Comparison of ENCODE assay signal across 8 cellular contexts in the genomic region with DNA sequence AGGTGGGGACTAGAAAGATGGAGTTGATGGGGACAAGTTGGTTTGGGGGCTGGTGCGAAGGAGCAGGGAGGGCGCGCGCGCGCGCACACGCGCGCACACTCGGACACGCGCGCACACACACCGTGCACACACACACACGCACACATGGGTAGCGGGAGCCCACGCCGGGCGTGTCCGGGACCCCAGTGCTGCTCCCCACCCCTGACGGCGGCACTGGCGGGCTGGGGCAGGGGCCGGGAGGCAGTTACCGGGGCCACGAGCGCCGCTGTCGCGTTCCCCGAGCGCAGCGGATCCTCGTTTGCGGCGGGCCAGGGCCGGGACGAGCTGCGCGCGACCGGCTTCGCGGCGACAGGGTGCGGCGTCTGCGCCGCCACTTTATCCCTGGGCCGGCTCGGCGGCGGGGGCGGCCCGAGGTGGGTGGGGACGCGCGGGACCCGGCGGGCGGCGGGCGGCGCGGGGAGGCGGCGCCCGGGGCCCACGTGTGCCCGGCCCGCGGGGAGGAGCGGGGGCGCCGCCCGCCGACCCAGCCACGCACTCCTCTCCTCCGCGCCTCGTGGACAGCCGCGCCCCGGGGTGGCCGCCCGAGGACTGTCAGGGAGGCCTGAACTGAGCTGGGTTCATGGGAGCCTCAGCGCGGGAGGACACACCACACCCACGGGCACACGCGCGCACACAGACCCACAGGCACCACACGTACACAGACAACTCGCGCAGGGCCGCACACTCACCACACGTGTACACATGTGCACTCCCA. TPM values are rescaled to one million over a fixed set of nuclear protein-coding genes. Genes with fewer than 3 reads are reported as not detected.
DNase-seq lines count a peak whose midpoint lies in the region; ATAC-seq and TF ChIP-seq lines count a peak whose summit lies in the region.

No MANE protein-coding gene starts in this region.

- ATAC-seq in T-cell (replicated peaks in 1 of 4) = peak; percentile 24 to 50 (median 38)
- peak; percentile 49 to 52 for ATAC-seq in naive B cell (ENCODE audit: low read depth in 2 of 2)

- DNase-seq in activated CD4-positive, alpha-beta T cell treated with anti-CD3 and anti-CD28 coated beads, Interleukin-2, amount 10 ng/mL, durations not matched to agents 24 days and 14 days = peak; percentile 69
- no peak for DNase-seq in activated CD4-positive, alpha-beta T cell treated with anti-CD3 and anti-CD28 coated beads for 1 hour
- DNase-seq in HFF-Myc (ENCODE audit: extremely low read depth, low read depth) = no peak
- no peak for DNase-seq in T-cell
- no peak for DNase-seq in esophagus squamous epithelium (lab: John Stamatoyannopoulos, UW)
- DNase-seq in naive B cell = no peak
- no peak for DNase-seq in stimulated activated naive CD4-positive, alpha-beta T cell treated with Interleukin-2 at 50 U/mL for 16 hours (lab: John Stamatoyannopoulos, UW)
- no peak for DNase-seq in dedifferentiated amniotic fluid mesenchymal stem cell (ENCODE audit: extremely low spot score)

- peak overlapping the region; percentile 89 to 95 (median 94) for H3K27ac ChIP-seq in esophagus squamous epithelium

- peak overlapping the region; percentile 80 for H3K4me3 ChIP-seq in HFF-Myc (replicated peaks; ENCODE audit: low read depth, low read length)
- peak overlapping the region; percentile 80 to 94 (median 85) for H3K4me3 ChIP-seq in esophagus squamous epithelium

- CTCF ChIA-PET in T-cell (lab: Charles Lee) = no interaction called here

- H3K27me3 Mint-ChIP-seq in activated CD4-positive, alpha-beta T cell treated with anti-CD3 and anti-CD28 coated beads, Interleukin-2, amount 10 ng/mL, durations not matched to agents 24 days and 14 days = peaks cover 57% of the 10 kb centered on the region
- H3K27me3 Mint-ChIP-seq in T-cell (peaks cover 51 to 52% of the 10 kb centered on the region in 2 donors), naive B cell (peaks cover 34 to 66% (median 60%) of the 10 kb centered on the region in 3 donors)

- peaks cover 0 to 5% (median 1%) of the 10 kb centered on the region in 3 donors for H3K9me3 ChIP-seq in esophagus squamous epithelium

- H3K36me3 ChIP-seq in esophagus squamous epithelium = no peaks in the 10 kb centered on the region

- H3K4me1 ChIP-seq in esophagus squamous epithelium = peaks cover 29 to 53% (median 36%) of the 10 kb centered on the region in 3 donors

- H3K27ac Mint-ChIP-seq in activated CD4-positive, alpha-beta T cell treated with anti-CD3 and anti-CD28 coated beads, Interleukin-2, amount 10 ng/mL, durations not matched to agents 24 days and 14 days = peak overlapping the region; percentile 78
- H3K27ac Mint-ChIP-seq in T-cell (no peak overlapping the region), naive B cell (peak overlapping the region in 2 of 6 donors; percentile 4 to 51)

- peak overlapping the region; percentile 88 for H3K4me3 Mint-ChIP-seq in activated CD4-positive, alpha-beta T cell treated with anti-CD3 and anti-CD28 coated beads, Interleukin-2, amount 10 ng/mL, durations not matched to agents 24 days and 14 days
- H3K4me3 Mint-ChIP-seq in T-cell (peak overlapping the region; percentile 73 to 79 (median 75)), naive B cell (peak overlapping the region; percentile 74 to 92 (median 82))

- POLR2A ChIA-PET in T-cell (lab: Charles Lee) = no interaction called here

- peak in 2 of 4 donors; percentile 36 to 48 for TF ChIP-seq POLR2A in esophagus squamous epithelium (IDR thresholded peaks at IDR 0.05)

- 0 to 4% methylated on average over 1 to 13 of the region's 98 CpGs for WGBS in esophagus squamous epithelium, 2 donors

- peaks cover 8% of the 10 kb centered on the region for H3K9me3 Mint-ChIP-seq in activated CD4-positive, alpha-beta T cell treated with anti-CD3 and anti-CD28 coated beads, Interleukin-2, amount 10 ng/mL, durations not matched to agents 24 days and 14 days
- H3K9me3 Mint-ChIP-seq in T-cell = peaks cover 0 to 7% (median 5%) of the 10 kb centered on the region in 3 donors
- H3K9me3 Mint-ChIP-seq in naive B cell = peaks cover 0 to 18% (median 7%) of the 10 kb centered on the region in 7 donors

- H3K27me3 ChIP-seq in esophagus squamous epithelium = peaks cover 0 to 5% (median 0%) of the 10 kb centered on the region in 4 donors

- peaks cover 12% of the 10 kb centered on the region for H3K4me1 Mint-ChIP-seq in activated CD4-positive, alpha-beta T cell treated with anti-CD3 and anti-CD28 coated beads, Interleukin-2, amount 10 ng/mL, durations not matched to agents 24 days and 14 days
- H3K4me1 Mint-ChIP-seq in T-cell (peaks cover 6 to 19% (median 13%) of the 10 kb centered on the region in 3 donors), naive B cell (peaks cover 8 to 15% (median 14%) of the 10 kb centered on the region in 3 donors)

- TF ChIP-seq CTCF in HFF-Myc (IDR thresholded peaks at IDR 0.05; ENCODE audit: low read depth, low read length, missing control alignments) = no peak
- peak in 3 of 6 experiments; percentile 14 to 19 (median 15) for TF ChIP-seq CTCF in esophagus squamous epithelium (IDR thresholded peaks at IDR 0.05)

- no peaks in the 10 kb centered on the region for H3K36me3 Mint-ChIP-seq in activated CD4-positive, alpha-beta T cell treated with anti-CD3 and anti-CD28 coated beads, Interleukin-2, amount 10 ng/mL, durations not matched to agents 24 days and 14 days (ENCODE audit: low read depth)
- no peaks in the 10 kb centered on the region for H3K36me3 Mint-ChIP-seq in T-cell
- H3K36me3 Mint-ChIP-seq in naive B cell = peaks cover 7 to 13% of the 10 kb centered on the region in 2 donors

- intact Hi-C loops in activated CD4-positive, alpha-beta T cell treated with anti-CD3 and anti-CD28 coated beads, Interleukin-2, amount 10 ng/mL, durations not matched to agents 24 days and 14 days (cut with micrococcal nuclease) = no loop called here
- intact Hi-C loops in esophagus squamous epithelium (cut with DNase I) = loop anchor here (10.0 kb wide), 2 partner anchors 118 to 148 kb away; a partner anchor contains a TSS

RNA-seq across cellular contexts. Expression of a gene that starts 0.7 kb away (rescaled TPM):
- total RNA-seq in activated CD4-positive, alpha-beta T cell treated with anti-CD3 and anti-CD28 coated beads, Interleukin-2, amount 10 ng/mL, durations not matched to agents 24 days and 14 days = 2.3 and 3.6 TPM in 2 replicates
- 1 to 10 TPM in 4 of 5 donors, under 1 TPM in 1; 0.78 to 3.7 (median 1.8) TPM for total RNA-seq in T-cell
- 100 to 1,000 TPM in 1 of 4 donors, 10 to 100 TPM in 3; 36.7 to 146 (median 73.5) TPM for total RNA-seq in esophagus squamous epithelium
- 1 to 10 TPM in 3 of 6 donors, under 1 TPM in 2, not detected in 1; 0.40 to 3.6 (median 1.3) TPM for polyA plus RNA-seq in naive B cell (ENCODE audit: low read depth in 6 of 6)
